Comparison of ENCODE assay signal across 19 cellular contexts in genomic region chr3:34363871-34364270, GRCh38.
"Had no signal": no experiment of that assay in that cellular context is flagged by ENCODE, and none has a peak within 500 bp of the region (broad histone marks: within the 10 kb centered on the region; RNA-seq: fewer than 3 reads in every experiment).

No MANE protein-coding gene starts in this region.

- H3K27ac Mint-ChIP-seq: endodermal cell; naive thymus-derived CD4-positive, alpha-beta T cell; nephron progenitor cell had no signal

- H3K9me3 ChIP-seq: colonic mucosa, gastrocnemius medialis, heart right ventricle, neutrophil, psoas muscle, right lobe of liver, stomach, thoracic aorta, transverse colon had no signal

- H3K4me3 Mint-ChIP-seq: endodermal cell; naive thymus-derived CD4-positive, alpha-beta T cell; nephron progenitor cell had no signal

- ATAC-seq: gastrocnemius medialis, heart right ventricle, left ventricle myocardium superior, psoas muscle had no signal

- H3K4me1 ChIP-seq: colonic mucosa, gastrocnemius medialis, psoas muscle, right lobe of liver, stomach had no signal

- H3K36me3 Mint-ChIP-seq: naive thymus-derived CD4-positive, alpha-beta T cell had no signal

- H3K27me3 ChIP-seq: colonic mucosa, gastrocnemius medialis, heart right ventricle, neutrophil, right lobe of liver, stomach, transverse colon had no signal

- H3K4me3 ChIP-seq: colonic mucosa, gastrocnemius medialis, heart right ventricle, lung, psoas muscle, right lobe of liver, stomach, thoracic aorta, transverse colon had no signal

- H3K36me3 ChIP-seq: colonic mucosa, gastrocnemius medialis, heart right ventricle, neutrophil, right lobe of liver, stomach, thoracic aorta, transverse colon had no signal

- H3K4me1 Mint-ChIP-seq: nephron progenitor cell had no signal

- H3K27ac ChIP-seq: colonic mucosa, gastrocnemius medialis, heart right ventricle, neutrophil, psoas muscle, right lobe of liver, stomach, thoracic aorta, transverse colon had no signal

- DNase-seq: colonic mucosa; effector CD4-positive, alpha-beta T cell; endodermal cell; gastrocnemius medialis; heart right ventricle; left ventricle myocardium superior; naive thymus-derived CD4-positive, alpha-beta T cell; nephron progenitor cell; psoas muscle; retina; right lobe of liver; stimulated activated CD4-positive, alpha-beta T cell treated with anti-CD3 and anti-CD28 coated beads, Interleukin-2, amount 100 ng/mL, for 24 hours; stimulated activated naive CD4-positive, alpha-beta T cell; stomach; substantia nigra; transverse colon had no signal

- H3K9me3 Mint-ChIP-seq: endodermal cell had no signal
